Comparison of ENCODE assay signal across 19 cellular contexts in genomic region chr1:53449693-53450092, GRCh38. TPM values are rescaled to one million over a fixed set of nuclear protein-coding genes. Genes with fewer than 3 reads are reported as not detected.
DNase-seq lines count a peak whose midpoint lies in the region.
"Had no signal": no experiment of that assay in that cellular context is flagged by ENCODE, and none has a peak within 500 bp of the region (broad histone marks: within the 10 kb centered on the region; RNA-seq: fewer than 3 reads in every experiment).

No MANE protein-coding gene starts in this region.

- no peaks in the 10 kb centered on the region for H3K36me3 Mint-ChIP-seq in activated T-helper 2 cell treated with anti-CD3 and anti-CD28 coated beads, Interferon-gamma antibody, Interleukin-2, Interleukin-4, amounts not matched to agents 10 μg/mL and 5 μg/mL and 100 μg/mL, durations not matched to agents 14 hours and 24 hours and 36 hours (ENCODE audit: low read depth)
- H3K36me3 Mint-ChIP-seq: CD8-positive, alpha-beta T cell had no signal

- intact Hi-C loops in activated T-helper 2 cell treated with anti-CD3 and anti-CD28 coated beads, Interferon-gamma antibody, Interleukin-2, Interleukin-4, amounts not matched to agents 10 μg/mL and 5 μg/mL and 100 μg/mL, durations not matched to agents 14 hours and 24 hours and 36 hours (cut with micrococcal nuclease) = no loop called here

- H3K4me3 ChIP-seq in SJSA1 (no peak overlapping the region), iPS-18a (ENCODE audit: low read length) (no peak overlapping the region), MG63 (no peak overlapping the region)
- H3K4me3 ChIP-seq: BLaER1, SJCRH30 had no signal

- no peaks in the 10 kb centered on the region for H3K9me3 ChIP-seq in SJSA1 (replicated peaks)
- no peaks in the 10 kb centered on the region for H3K9me3 ChIP-seq in iPS-18a (ENCODE audit: control insufficient read depth, low read depth, low read length)
- peaks cover 2% of the 10 kb centered on the region; the same call in 1 of the 2 replicates for H3K9me3 ChIP-seq in MG63
- H3K9me3 ChIP-seq: BLaER1, SJCRH30 had no signal

- H3K27me3 ChIP-seq in SJSA1 (replicated peaks) (no peaks in the 10 kb centered on the region), iPS-18a (ENCODE audit: control insufficient read depth, insufficient read depth, low read length) (no peaks in the 10 kb centered on the region), MG63 (no peaks in the 10 kb centered on the region)
- H3K27me3 ChIP-seq: BLaER1 had no signal

- H3K4me1 Mint-ChIP-seq in activated T-helper 2 cell treated with anti-CD3 and anti-CD28 coated beads, Interferon-gamma antibody, Interleukin-2, Interleukin-4, amounts not matched to agents 10 μg/mL and 5 μg/mL and 100 μg/mL, durations not matched to agents 14 hours and 24 hours and 36 hours (ENCODE audit: low read depth) = no peaks in the 10 kb centered on the region

- peak overlapping the region; percentile 98 for H3K27ac ChIP-seq in SJSA1
- peak overlapping the region; percentile 5 for H3K27ac ChIP-seq in iPS-18a (ENCODE audit: low read length)
- H3K27ac ChIP-seq: BLaER1, SJCRH30 had no signal

- no peak overlapping the region for H3K9ac ChIP-seq in iPS-18a (ENCODE audit: low read length)
- H3K9ac ChIP-seq: BLaER1 had no signal

- H3K9me3 Mint-ChIP-seq in activated T-helper 2 cell treated with anti-CD3 and anti-CD28 coated beads, Interferon-gamma antibody, Interleukin-2, Interleukin-4, amounts not matched to agents 10 μg/mL and 5 μg/mL and 100 μg/mL, durations not matched to agents 14 hours and 24 hours and 36 hours = no peaks in the 10 kb centered on the region
- H3K9me3 Mint-ChIP-seq: CD8-positive, alpha-beta T cell had no signal

- H3K27me3 Mint-ChIP-seq in activated T-helper 2 cell treated with anti-CD3 and anti-CD28 coated beads, Interferon-gamma antibody, Interleukin-2, Interleukin-4, amounts not matched to agents 10 μg/mL and 5 μg/mL and 100 μg/mL, durations not matched to agents 14 hours and 24 hours and 36 hours (ENCODE audit: low read depth) = peaks cover 31% of the 10 kb centered on the region

- DNase-seq in NCI-H82 (lab: John Stamatoyannopoulos, UW) (peak; percentile 22), NCI-H82 treated with DMSO at 0.1 percent for 48 hours (lab: John Stamatoyannopoulos, UW; ENCODE audit: unreplicated experiment) (no peak), SJSA1 (ENCODE audit: low read depth in 1 of 2, low spot score in 2 of 2) (peak in 1 of 2 experiments; percentile 16), NCI-H1417 (lab: John Stamatoyannopoulos, UW) (no peak), NOMO-1 (lab: John Stamatoyannopoulos, UW; ENCODE audit: unreplicated experiment in 2 of 2) (no peak), MG63 (no peak)
- DNase-seq in activated T-helper 2 cell treated with anti-CD3 and anti-CD28 coated beads, Interferon-gamma antibody, Interleukin-2, Interleukin-4, amounts not matched to agents 10 μg/mL and 5 μg/mL and 100 μg/mL, durations not matched to agents 14 hours and 24 hours and 36 hours (ENCODE audit: low spot score) = no peak
- DNase-seq: CD8-positive, alpha-beta T cell; DMS79; GOT3; NCI-H1092; NCI-H187; NCI-H345 had no signal

- peaks cover 29% of the 10 kb centered on the region for H3K4me1 ChIP-seq in SJSA1 (replicated peaks)
- H3K4me1 ChIP-seq in iPS-18a (ENCODE audit: control insufficient read depth, low read depth, low read length) = peaks cover 27% of the 10 kb centered on the region
- H3K4me1 ChIP-seq: BLaER1, SJCRH30 had no signal

- H3K27ac Mint-ChIP-seq in activated T-helper 2 cell treated with anti-CD3 and anti-CD28 coated beads, Interferon-gamma antibody, Interleukin-2, Interleukin-4, amounts not matched to agents 10 μg/mL and 5 μg/mL and 100 μg/mL, durations not matched to agents 14 hours and 24 hours and 36 hours = no peak overlapping the region
- H3K27ac Mint-ChIP-seq: CD8-positive, alpha-beta T cell had no signal

- H3K36me3 ChIP-seq in SJSA1 = no peaks in the 10 kb centered on the region
- no peaks in the 10 kb centered on the region for H3K36me3 ChIP-seq in iPS-18a (ENCODE audit: control insufficient read depth, low read depth, low read length)
- no peaks in the 10 kb centered on the region for H3K36me3 ChIP-seq in MG63
- H3K36me3 ChIP-seq: BLaER1, SJCRH30 had no signal

- no peak overlapping the region for H3K4me3 Mint-ChIP-seq in activated T-helper 2 cell treated with anti-CD3 and anti-CD28 coated beads, Interferon-gamma antibody, Interleukin-2, Interleukin-4, amounts not matched to agents 10 μg/mL and 5 μg/mL and 100 μg/mL, durations not matched to agents 14 hours and 24 hours and 36 hours (ENCODE audit: low read depth)
- H3K4me3 Mint-ChIP-seq: CD8-positive, alpha-beta T cell had no signal

RNA-seq across cellular contexts. Expression of gene DMRTB1, which starts 9.5 kb away (rescaled TPM):
- total RNA-seq in SJSA1 (2014; rRNA removed; shearing (Covaris generic)) = not detected in 2 replicates
- total RNA-seq in activated T-helper 2 cell treated with anti-CD3 and anti-CD28 coated beads, Interferon-gamma antibody, Interleukin-2, Interleukin-4, amounts not matched to agents 10 μg/mL and 5 μg/mL and 100 μg/mL, durations not matched to agents 14 hours and 24 hours and 36 hours = not detected in 2 replicates
- not detected in 2 replicates for total RNA-seq in MG63 (2014; rRNA removed; shearing (Covaris generic); ENCODE audit: low replicate concordance)
- total RNA-seq: A172; CD8-positive, alpha-beta T cell; G401; HT1080; SJCRH30 had no signal
